27 cellular contexts compared by ENCODE assay signal in the genomic region with DNA sequence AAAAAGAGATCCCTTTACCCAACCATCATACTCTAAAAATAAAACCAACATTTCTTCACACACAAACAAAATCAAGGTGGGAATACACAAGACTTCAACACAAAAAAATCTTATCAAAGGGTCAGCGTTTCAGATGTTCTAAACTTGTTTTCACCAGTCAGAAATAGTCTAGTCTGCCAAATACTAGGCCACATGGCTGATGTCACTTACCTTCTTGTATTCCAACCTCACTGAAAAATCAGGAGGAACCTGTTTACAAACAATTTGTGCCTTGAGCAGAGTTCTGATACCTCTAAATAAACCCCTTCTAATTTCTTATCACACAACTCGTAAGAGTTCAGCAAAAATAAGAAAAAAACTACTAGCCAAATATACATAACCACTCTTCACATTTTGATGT.
"Had no signal": no experiment of that assay in that cellular context is flagged by ENCODE, and none has a peak within 500 bp of the region (broad histone marks: within the 10 kb centered on the region; RNA-seq: fewer than 3 reads in every experiment).

No MANE protein-coding gene starts in this region.

- H3K27me3 ChIP-seq: body of pancreas, spleen, testis, transverse colon had no signal

- DNase-seq: activated CD4-positive, alpha-beta memory T cell treated with anti-CD3 and anti-CD28 coated beads for 36 hours; activated CD4-positive, alpha-beta T cell treated with anti-CD3 and anti-CD28 coated beads for 4 hours; activated CD8-positive, alpha-beta memory T cell treated with anti-CD3 and anti-CD28 coated beads, Interleukin-2, amount 50 U/mL, for 4 hours; activated gamma-delta T cell; activated naive CD4-positive, alpha-beta T cell treated with anti-CD3 and anti-CD28 coated beads, Interleukin-2, amount 50 U/mL, for 16 hours; activated T-cell treated with anti-CD3 and anti-CD28 coated beads, Interleukin-2, amount 50 U/mL, for 1 hour; aorta; body of pancreas; effector memory CD4-positive, alpha-beta T cell; glutamatergic neuron; hippocampal formation; left cardiac atrium; mesenchymal stem cell; mucosa of descending colon; right cardiac atrium; spleen; stimulated activated naive CD4-positive, alpha-beta T cell treated with Interleukin-2 at 50 U/mL for 16 hours; T-helper 1 cell; testis; transverse colon had no signal

- H3K9me3 ChIP-seq: body of pancreas, mucosa of descending colon, spleen, testis, transverse colon had no signal

- H3K4me3 ChIP-seq: body of pancreas, mucosa of descending colon, spleen, testis, transverse colon had no signal

- FAIRE-seq: colon, frontal cortex, keratinocyte, TTC549, urothelium cell line had no signal

- ATAC-seq: body of pancreas; left cardiac atrium; natural killer cell treated with Interleukin-12 subunit alpha and Interleukin-12 subunit beta and Interleukin-15 and Interleukin-18, amount 100 ng/mL, for 72 hours; right cardiac atrium had no signal

- H3K27ac ChIP-seq: spleen, testis, VCaP had no signal

- H3K4me1 ChIP-seq: spleen, testis had no signal

- H3K4me3 Mint-ChIP-seq: activated CD4-positive, alpha-beta memory T cell treated with anti-CD3 and anti-CD28 coated beads for 36 hours; natural killer cell treated with Interleukin-12 subunit alpha and Interleukin-12 subunit beta and Interleukin-15 and Interleukin-18, amount 100 ng/mL, for 72 hours had no signal

- H3K27me3 Mint-ChIP-seq: activated CD4-positive, alpha-beta memory T cell treated with anti-CD3 and anti-CD28 coated beads for 36 hours; natural killer cell treated with Interleukin-12 subunit alpha and Interleukin-12 subunit beta and Interleukin-15 and Interleukin-18, amount 100 ng/mL, for 72 hours had no signal

- H3K27ac Mint-ChIP-seq: activated CD4-positive, alpha-beta memory T cell treated with anti-CD3 and anti-CD28 coated beads for 36 hours had no signal
